Comparison of ENCODE assay signal across 13 cellular contexts in the genomic region with DNA sequence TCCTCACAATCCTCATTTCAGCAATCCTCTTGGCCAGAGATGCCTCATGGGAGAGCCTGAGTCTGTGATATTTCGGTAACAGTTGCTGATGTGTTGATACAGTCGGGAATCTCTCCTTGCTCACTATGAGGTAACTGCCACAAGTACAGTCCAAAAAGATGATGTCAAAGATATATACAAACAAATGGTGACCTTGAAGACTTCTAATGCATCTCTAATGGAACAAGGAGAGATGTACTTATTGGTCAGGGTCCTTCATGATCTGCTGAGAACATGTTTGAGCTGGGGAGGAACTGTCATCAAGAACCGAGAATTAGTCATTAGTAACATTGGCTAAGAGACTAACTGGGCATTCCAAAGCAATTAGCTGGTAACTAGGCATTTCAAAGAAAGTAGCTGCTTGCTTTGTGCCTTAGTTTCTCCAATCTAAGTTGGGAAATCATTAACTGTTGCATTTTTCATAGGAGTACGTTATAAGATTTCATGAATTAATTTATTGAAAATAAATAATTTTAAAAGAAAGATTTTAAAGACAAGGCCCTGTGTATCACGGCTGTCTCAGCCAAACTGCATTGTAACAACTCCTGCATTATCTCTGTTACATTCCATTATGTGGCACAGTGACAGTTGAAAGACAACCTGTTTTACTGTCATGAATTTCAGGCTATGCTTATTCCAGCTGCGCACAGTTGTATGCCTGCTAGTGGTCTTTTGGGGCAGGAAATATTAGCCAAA. TPM values are rescaled to one million over a fixed set of nuclear protein-coding genes. Genes with fewer than 3 reads are reported as not detected.
DNase-seq lines count a peak whose midpoint lies in the region; ATAC-seq, FAIRE-seq and TF ChIP-seq lines count a peak whose summit lies in the region.
"Had no signal": no experiment of that assay in that cellular context is flagged by ENCODE, and none has a peak within 500 bp of the region (broad histone marks: within the 10 kb centered on the region; RNA-seq: fewer than 3 reads in every experiment).

No MANE protein-coding gene starts in this region.

- no peak for FAIRE-seq in GM12891 (lab: Jason Lieb, UNC)
- FAIRE-seq: A204.1 had no signal

- TF ChIP-seq EP300 in neural cell (conservative IDR thresholded peaks at IDR 0.05; ENCODE audit: poor library complexity, severe bottlenecking) = peak; percentile 43

- H3K4me3 ChIP-seq in SK-N-MC (no peak overlapping the region), fibroblast of the aortic adventitia (ENCODE audit: low read depth, low read length) (no peak overlapping the region), neural cell (ENCODE audit: low read length) (no peak overlapping the region)
- H3K4me3 ChIP-seq: MG63 had no signal

- H3K9me2 ChIP-seq in neural cell (ENCODE audit: insufficient read depth, low read length) = no peaks in the 10 kb centered on the region

- TF ChIP-seq CTCF in fibroblast of the aortic adventitia (IDR thresholded peaks at IDR 0.05; ENCODE audit: insufficient read depth, low read length) (no peak), neural cell (IDR thresholded peaks at IDR 0.05; ENCODE audit: poor library complexity, severe bottlenecking) (no peak)

- peak overlapping the region; percentile 65 for H3K27ac ChIP-seq in SK-N-MC
- H3K27ac ChIP-seq in neural cell (ENCODE audit: low read length) = no peak overlapping the region

- no peak for TF ChIP-seq POLR2A in GM12891 (IDR thresholded peaks at IDR 0.05; ENCODE audit: low read depth, low read length)

- H3K36me3 ChIP-seq in SK-N-MC (ENCODE audit: insufficient read depth, low read length) (no peaks in the 10 kb centered on the region), neural cell (ENCODE audit: insufficient read depth, low read length) (no peaks in the 10 kb centered on the region)
- H3K36me3 ChIP-seq: MG63 had no signal

- H3K79me2 ChIP-seq in neural cell (replicated peaks; ENCODE audit: insufficient read depth, low read length) = no peaks in the 10 kb centered on the region

- H3K9me3 ChIP-seq in SK-N-MC (ENCODE audit: low read depth, low read length) = no peaks in the 10 kb centered on the region
- H3K9me3 ChIP-seq in neural cell (ENCODE audit: low read length) = no peaks in the 10 kb centered on the region
- H3K9me3 ChIP-seq: MG63 had no signal

- no peak overlapping the region for H3K9ac ChIP-seq in SK-N-MC (ENCODE audit: insufficient read length)
- H3K9ac ChIP-seq in neural cell (ENCODE audit: low read length) = no peak overlapping the region

- no peaks in the 10 kb centered on the region for H4K20me1 ChIP-seq in neural cell (ENCODE audit: insufficient read depth)

- H3F3A ChIP-seq in neural cell (ENCODE audit: insufficient read depth, low read length, poor library complexity, severe bottlenecking) = no peaks in the 10 kb centered on the region

- no peak for ATAC-seq in HG02588 (IDR thresholded peaks at IDR 0.05; ENCODE audit: unreplicated experiment)
- ATAC-seq: esophagus mucosa had no signal

- DNase-seq in 8988T (peak; percentile 13), SK-N-MC (ENCODE audit: low read depth, low spot score) (no peak), fibroblast of the aortic adventitia (ENCODE audit: low read depth) (peak; percentile 56), RPMI8226 (no peak), NCI-H1930 (lab: John Stamatoyannopoulos, UW) (no peak), GM12891 (ENCODE audit: insufficient read length, low spot score) (no peak)
- DNase-seq: DND-41 had no signal

- no peaks in the 10 kb centered on the region for H3K27me3 ChIP-seq in neural cell (ENCODE audit: insufficient read depth, low read depth, low read length)
- H3K27me3 ChIP-seq: MG63 had no signal

- TF ChIP-seq RAD21 in neural cell (conservative IDR thresholded peaks at IDR 0.05) = no peak

- H3K4me2 ChIP-seq in neural cell (ENCODE audit: low read length) = no peak overlapping the region

- H2AFZ ChIP-seq in neural cell (ENCODE audit: low read depth, low read length) = no peak overlapping the region

TF ChIP-seq in neural cell, 6 proteins besides CTCF, POLR2A, EP300 and RAD21:
- TF ChIP-seq, protein P1, sequence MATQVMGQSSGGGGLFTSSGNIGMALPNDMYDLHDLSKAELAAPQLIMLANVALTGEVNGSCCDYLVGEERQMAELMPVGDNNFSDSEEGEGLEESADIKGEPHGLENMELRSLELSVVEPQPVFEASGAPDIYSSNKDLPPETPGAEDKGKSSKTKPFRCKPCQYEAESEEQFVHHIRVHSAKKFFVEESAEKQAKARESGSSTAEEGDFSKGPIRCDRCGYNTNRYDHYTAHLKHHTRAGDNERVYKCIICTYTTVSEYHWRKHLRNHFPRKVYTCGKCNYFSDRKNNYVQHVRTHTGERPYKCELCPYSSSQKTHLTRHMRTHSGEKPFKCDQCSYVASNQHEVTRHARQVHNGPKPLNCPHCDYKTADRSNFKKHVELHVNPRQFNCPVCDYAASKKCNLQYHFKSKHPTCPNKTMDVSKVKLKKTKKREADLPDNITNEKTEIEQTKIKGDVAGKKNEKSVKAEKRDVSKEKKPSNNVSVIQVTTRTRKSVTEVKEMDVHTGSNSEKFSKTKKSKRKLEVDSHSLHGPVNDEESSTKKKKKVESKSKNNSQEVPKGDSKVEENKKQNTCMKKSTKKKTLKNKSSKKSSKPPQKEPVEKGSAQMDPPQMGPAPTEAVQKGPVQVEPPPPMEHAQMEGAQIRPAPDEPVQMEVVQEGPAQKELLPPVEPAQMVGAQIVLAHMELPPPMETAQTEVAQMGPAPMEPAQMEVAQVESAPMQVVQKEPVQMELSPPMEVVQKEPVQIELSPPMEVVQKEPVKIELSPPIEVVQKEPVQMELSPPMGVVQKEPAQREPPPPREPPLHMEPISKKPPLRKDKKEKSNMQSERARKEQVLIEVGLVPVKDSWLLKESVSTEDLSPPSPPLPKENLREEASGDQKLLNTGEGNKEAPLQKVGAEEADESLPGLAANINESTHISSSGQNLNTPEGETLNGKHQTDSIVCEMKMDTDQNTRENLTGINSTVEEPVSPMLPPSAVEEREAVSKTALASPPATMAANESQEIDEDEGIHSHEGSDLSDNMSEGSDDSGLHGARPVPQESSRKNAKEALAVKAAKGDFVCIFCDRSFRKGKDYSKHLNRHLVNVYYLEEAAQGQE (IDR thresholded peaks at IDR 0.05; ENCODE audit: borderline replicate concordance) = no peak
- TF ChIP-seq SMC3 (conservative IDR thresholded peaks at IDR 0.05; ENCODE audit: poor library complexity) = no peak
- TF ChIP-seq POLR2AphosphoS5 (IDR thresholded peaks at IDR 0.05) = peak; percentile 16
- no peak for TF ChIP-seq MXI1 (conservative IDR thresholded peaks at IDR 0.05; ENCODE audit: poor library complexity, severe bottlenecking)

TF ChIP-seq in GM12891, 5 proteins besides CTCF, POLR2A, EP300 and RAD21:
- no peak for TF ChIP-seq POU2F2 (IDR thresholded peaks at IDR 0.05; ENCODE audit: low read depth, low read length)
- no peak for TF ChIP-seq TAF1 (IDR thresholded peaks at IDR 0.05; ENCODE audit: low read depth, low read length)
- TF ChIP-seq PAX5 (IDR thresholded peaks at IDR 0.05; ENCODE audit: insufficient read depth, low read length, severe bottlenecking) = no peak
- no peak for TF ChIP-seq POLR2AphosphoS5 (IDR thresholded peaks at IDR 0.05; ENCODE audit: low read depth, low read length)
- TF ChIP-seq SPI1 (IDR thresholded peaks at IDR 0.05; ENCODE audit: low read depth, low read length) = no peak
TF ChIP-seq in GM12891: peak in this region for 0.

RNA-seq across cellular contexts. Expression of a gene that starts 56.0 kb away (rescaled TPM):
- 0.45 and 5.5 TPM in 2 replicates for total RNA-seq in fibroblast of the aortic adventitia (ENCODE audit: low replicate concordance)
- 1.4 and 1.9 TPM in 2 replicates for polyA plus RNA-seq in neural cell
- polyA minus RNA-seq in neural cell = 6.1 and 6.8 TPM in 2 replicates
- polyA plus RNA-seq in GM12891 (2012; ENCODE audit: low read depth, missing spikeins) = 0.23 TPM
- total RNA-seq: activated CD8-positive, alpha-beta memory T cell treated with anti-CD3 and anti-CD28 coated beads for 36 hours had no signal

Comparison
In these comparisons a context has a peak if more than half of its experiments do, and no peak if none do; other contexts are left out.
1. DNase-seq: peak in 8988T (single experiment) and fibroblast of the aortic adventitia (single experiment); none in SK-N-MC (single experiment), RPMI8226 (single experiment), NCI-H1930 (0 of 2) and GM12891 (single experiment).